Comparison of ENCODE assay signal across 17 cellular contexts in the genomic region with DNA sequence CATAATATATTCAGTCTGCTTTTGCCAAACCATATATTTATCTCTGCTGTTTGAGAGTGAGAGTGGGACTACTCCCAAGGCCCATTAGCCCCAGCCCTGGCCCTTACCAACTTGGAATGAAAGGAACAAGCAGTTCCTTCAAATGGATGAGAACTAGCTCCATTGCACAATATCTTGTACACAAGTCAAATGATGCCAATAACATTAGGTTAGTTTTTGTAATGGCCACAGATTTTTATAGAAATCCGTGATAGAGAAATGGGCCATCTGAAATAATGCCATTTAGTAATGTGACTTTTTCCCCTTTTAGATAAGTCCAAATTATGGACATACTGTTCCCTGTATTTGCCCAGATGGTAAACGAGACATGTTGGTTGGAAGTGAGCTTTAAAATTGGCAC.
"Had no signal": no experiment of that assay in that cellular context is flagged by ENCODE, and none has a peak within 500 bp of the region (broad histone marks: within the 10 kb centered on the region; RNA-seq: fewer than 3 reads in every experiment).

No MANE protein-coding gene starts in this region.

- H3K9me3 ChIP-seq: ascending aorta, heart right ventricle, SJSA1 had no signal

- H3K4me3 ChIP-seq: ascending aorta, heart right ventricle, SJSA1 had no signal

- H3K36me3 ChIP-seq: ascending aorta, heart right ventricle, SJSA1 had no signal

- DNase-seq: activated CD4-positive, alpha-beta T cell treated with anti-CD3 and anti-CD28 coated beads, Interleukin-2, amount 50 U/mL, for 48 hours; activated CD4-positive, CD25-positive, alpha-beta regulatory T cell treated with anti-CD3 and anti-CD28 coated beads, Interleukin-2, amount 50 U/mL, for 72 hours; activated CD8-positive, alpha-beta memory T cell treated with anti-CD3 and anti-CD28 coated beads, Interleukin-2, amount 10 ng/mL, durations not matched to agents 7 days and 5 days; activated gamma-delta T cell treated with Interleukin-2 at 50 U/mL for 16 hours; activated naive CD8-positive, alpha-beta T cell treated with anti-CD3 and anti-CD28 coated beads for 36 hours; activated T-cell treated with anti-CD3 and anti-CD28 coated beads, Interleukin-2, amount 50 U/mL, for 4 hours; caudate nucleus; cortex of kidney; effector CD8-positive, alpha-beta T cell; foreskin keratinocyte; heart right ventricle; SW 1271; T-helper 9 cell had no signal

- H3K27me3 ChIP-seq: ascending aorta, foreskin keratinocyte, SJSA1 had no signal

- ATAC-seq: activated CD8-positive, alpha-beta memory T cell treated with anti-CD3 and anti-CD28 coated beads, Interleukin-2, amount 10 ng/mL, durations not matched to agents 7 days and 5 days; activated T-cell treated with anti-CD3 and anti-CD28 coated beads, Interleukin-2, amount 50 U/mL, for 4 hours; foreskin keratinocyte; stimulated activated memory B cell treated with anti-CD40 and anti-IgM and Interleukin-4, amounts not matched to agents 10 μg/mL and 1 μg/mL and 100 μg/mL, for 72 hours had no signal

- H3K27ac ChIP-seq: ascending aorta, epithelial cell of prostate, foreskin keratinocyte, heart right ventricle, SJSA1 had no signal

- H3K4me1 ChIP-seq: ascending aorta, heart right ventricle had no signal
